In the genomic region with DNA sequence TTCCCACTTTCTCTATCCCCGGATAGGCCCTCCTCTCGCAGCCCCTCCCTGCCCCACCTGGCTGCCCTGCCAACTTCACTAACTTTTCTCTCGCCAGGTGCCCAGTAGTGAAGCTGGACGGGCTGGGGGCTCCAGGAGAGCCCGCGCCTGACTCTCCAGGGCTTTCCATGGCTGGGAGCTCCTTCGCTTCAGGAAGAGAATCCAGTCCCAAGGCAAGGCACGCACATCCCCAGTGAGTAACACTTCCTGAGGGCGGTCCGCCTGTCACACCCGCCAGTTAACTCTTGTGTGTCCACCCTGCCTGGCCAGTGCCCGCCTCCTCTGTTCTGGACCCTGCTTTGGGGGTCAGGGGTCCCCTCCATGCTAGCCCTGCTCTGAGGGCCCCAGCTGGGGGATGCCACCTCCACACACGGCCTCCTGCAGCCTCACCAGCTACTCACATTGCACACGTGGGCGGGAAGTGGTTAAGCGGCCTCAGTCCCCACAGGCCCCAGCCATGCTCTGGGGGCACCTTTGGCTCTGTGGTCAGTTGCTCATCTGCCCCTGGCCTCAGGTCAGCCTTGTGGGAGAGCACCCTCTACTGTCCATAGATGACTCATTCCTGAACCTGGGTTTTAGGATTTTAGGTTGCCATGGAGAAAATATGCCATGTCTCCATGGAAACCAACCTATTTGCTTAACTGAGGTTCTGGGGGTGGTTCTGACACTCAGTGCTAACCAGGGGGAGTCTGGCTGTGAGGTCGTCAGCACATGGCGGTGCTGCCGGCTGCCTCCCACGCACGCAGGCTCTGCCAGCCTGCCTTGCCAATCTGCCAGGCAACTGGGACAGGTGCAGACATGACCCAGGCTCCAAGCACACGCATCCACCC, we compare ENCODE assay signal across 9 cellular contexts. TPM values are rescaled to one million over a fixed set of nuclear protein-coding genes. Genes with fewer than 3 reads are reported as not detected.
DNase-seq lines count a peak whose midpoint lies in the region; ATAC-seq, FAIRE-seq and TF ChIP-seq lines count a peak whose summit lies in the region.
"Had no signal": no experiment of that assay in that cellular context is flagged by ENCODE, and none has a peak within 500 bp of the region (broad histone marks: within the 10 kb centered on the region; RNA-seq: fewer than 3 reads in every experiment).

A gene with protein sequence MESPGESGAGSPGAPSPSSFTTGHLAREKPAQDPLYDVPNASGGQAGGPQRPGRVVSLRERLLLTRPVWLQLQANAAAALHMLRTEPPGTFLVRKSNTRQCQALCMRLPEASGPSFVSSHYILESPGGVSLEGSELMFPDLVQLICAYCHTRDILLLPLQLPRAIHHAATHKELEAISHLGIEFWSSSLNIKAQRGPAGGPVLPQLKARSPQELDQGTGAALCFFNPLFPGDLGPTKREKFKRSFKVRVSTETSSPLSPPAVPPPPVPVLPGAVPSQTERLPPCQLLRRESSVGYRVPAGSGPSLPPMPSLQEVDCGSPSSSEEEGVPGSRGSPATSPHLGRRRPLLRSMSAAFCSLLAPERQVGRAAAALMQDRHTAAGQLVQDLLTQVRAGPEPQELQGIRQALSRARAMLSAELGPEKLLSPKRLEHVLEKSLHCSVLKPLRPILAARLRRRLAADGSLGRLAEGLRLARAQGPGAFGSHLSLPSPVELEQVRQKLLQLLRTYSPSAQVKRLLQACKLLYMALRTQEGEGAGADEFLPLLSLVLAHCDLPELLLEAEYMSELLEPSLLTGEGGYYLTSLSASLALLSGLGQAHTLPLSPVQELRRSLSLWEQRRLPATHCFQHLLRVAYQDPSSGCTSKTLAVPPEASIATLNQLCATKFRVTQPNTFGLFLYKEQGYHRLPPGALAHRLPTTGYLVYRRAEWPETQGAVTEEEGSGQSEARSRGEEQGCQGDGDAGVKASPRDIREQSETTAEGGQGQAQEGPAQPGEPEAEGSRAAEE (minus strand): TSS at position 201 of the 869 bp plus-strand sequence. CDS start 32 bp downstream, at position 169.

- no peaks in the 10 kb centered on the region for H3K9me3 Mint-ChIP-seq in immature natural killer cell

- WGBS in IMR-90 (ENCODE audit: extremely low coverage in 2 of 2, insufficient read length in 1 of 2), 2 experiments = 0% methylated on average over 11 of the region's 22 CpGs; no CpG with 5 or more reads in 1 of the 2 experiments

- H3K27me3 ChIP-seq in IMR-90 (ENCODE audit: control insufficient read depth, insufficient read depth, low read length) (no peaks in the 10 kb centered on the region), gastrocnemius medialis (no peaks in the 10 kb centered on the region)

- no peaks in the 10 kb centered on the region for H3K9me1 ChIP-seq in IMR-90 (ENCODE audit: insufficient read depth, low read length)

- in situ Hi-C loops in IMR-90 (cut with MboI; ENCODE audit: low sequenced_read_pairs) = no loop called here
- in situ Hi-C loops in gastrocnemius medialis (cut with MboI; ENCODE audit: low sequenced_read_pairs in 4 of 4) = no loop called here

- CTCF ChIA-PET in IMR-90 (lab: Yijun Ruan, JAX) = interaction anchor here (0.6 to 2.1 kb wide), 5 partner anchors 9 to 53 kb away, joined by 3 to 17 read pairs (median 4); partner anchors contain the start of gene SLC29A2

- H3K27ac Mint-ChIP-seq in immature natural killer cell = peak within 1 kb of the TSS in 5 of 6 donors; percentile 60 to 84 (median 76)

- dilution Hi-C loops in IMR-90 (cut with HindIII; ENCODE audit: low sequenced_read_pairs, unreplicated experiment) = no loop called here

- H2BK15ac ChIP-seq in IMR-90 (ENCODE audit: low read depth, low read length) = peak within 1 kb of the TSS; percentile 54; the same call in 2 of the 3 replicates

- H3K14ac ChIP-seq in IMR-90 (replicated peaks; ENCODE audit: low read depth, low read length) = peak within 1 kb of the TSS; percentile 95

- peak within 1 kb of the TSS; percentile 60 for H3K4me3 ChIP-seq in IMR-90 (ENCODE audit: insufficient read depth, low read depth, low read length)
- H3K4me3 ChIP-seq in gastrocnemius medialis = peak within 1 kb of the TSS; percentile 57 to 65 (median 60)

- peak; percentile 29; the same call in 1 of the 2 replicates for TF ChIP-seq RAD21 in IMR-90 (IDR thresholded peaks at IDR 0.05; ENCODE audit: low read length)

- peak within 1 kb of the TSS; percentile 90 for H2AK5ac ChIP-seq in IMR-90 (ENCODE audit: low read depth, low read length)

- H3K4me2 ChIP-seq in IMR-90 (ENCODE audit: low read depth, low read length) = peak within 1 kb of the TSS; percentile 92

- TF ChIP-seq POLR2A in IMR-90 (IDR thresholded peaks at IDR 0.05; ENCODE audit: low read depth, low read length) (peak; percentile 97), gastrocnemius medialis (IDR thresholded peaks at IDR 0.05) (peak; percentile 13 to 40)

- H2BK120ac ChIP-seq in IMR-90 (ENCODE audit: low read depth, low read length) = peak within 1 kb of the TSS; percentile 91

- peak within 1 kb of the TSS; percentile 63 to 79; a peak in 3 of 4 replicates for H4K8ac ChIP-seq in IMR-90 (ENCODE audit: low read depth in 2 of 2, low read length in 2 of 2)

- peaks cover 21% of the 10 kb centered on the region for H4K20me1 ChIP-seq in IMR-90 (ENCODE audit: insufficient read depth, low read length)

- peak within 1 kb of the TSS; percentile 69; the same call in 1 of the 2 replicates for H4K5ac ChIP-seq in IMR-90 (ENCODE audit: low read depth, low read length)

- H3K4ac ChIP-seq in IMR-90 (ENCODE audit: low read depth, low read length) = peak within 1 kb of the TSS; percentile 97

- no peaks in the 10 kb centered on the region for H3K9me3 ChIP-seq in IMR-90 (ENCODE audit: control insufficient read depth, insufficient read depth, low read length)
- no peaks in the 10 kb centered on the region for H3K9me3 ChIP-seq in gastrocnemius medialis

- peaks cover 40% of the 10 kb centered on the region for H3K36me3 ChIP-seq in IMR-90 (ENCODE audit: control insufficient read depth, insufficient read depth, low read length)
- H3K36me3 ChIP-seq in gastrocnemius medialis = peaks cover 0 to 32% of the 10 kb centered on the region in 2 donors

- peak; percentile 17 for TF ChIP-seq CTCF in D721Med (IDR thresholded peaks at IDR 0.05; ENCODE audit: insufficient read depth, missing control alignments)
- TF ChIP-seq CTCF in IMR-90 (conservative IDR thresholded peaks at IDR 0.05; ENCODE audit: low read depth, low read length) = peak; percentile 47
- peak; percentile 27 to 55 (median 48) for TF ChIP-seq CTCF in gastrocnemius medialis (IDR thresholded peaks at IDR 0.05 in 4 of 5, conservative IDR thresholded peaks at IDR 0.05 in 1 of 5)

- intact Hi-C loops in IMR-90 (cut with micrococcal nuclease) (loop anchor here (1.0 kb wide), 3 partner anchors 24 to 114 kb away; no protein-coding TSS in a partner anchor), gastrocnemius medialis (cut with DNase I; ENCODE audit: low total_unique reads) (loop anchor here (5.0 kb wide), 1 partner anchor 69 kb away; the partner anchor contains the start of gene RAB1B)

- ATAC-seq in GM19455 (IDR thresholded peaks at IDR 0.05; ENCODE audit: unreplicated experiment) (peak; percentile 54), IMR-90 (ENCODE audit: low read depth) (peak; percentile 86), gastrocnemius medialis (peak; percentile 78 to 84)

- peak within 1 kb of the TSS; percentile 83 for H3K56ac ChIP-seq in IMR-90 (ENCODE audit: extremely low read depth, insufficient read depth, low read length)

- H4K91ac ChIP-seq in IMR-90 (ENCODE audit: insufficient read depth, low read depth, low read length) = peak within 1 kb of the TSS; percentile 90

- H3K27ac ChIP-seq in IMR-90 (ENCODE audit: insufficient read depth, low read length) (peak within 1 kb of the TSS; percentile 89), caudate nucleus (ENCODE audit: low read depth, low read length) (peak within 1 kb of the TSS; percentile 90), gastrocnemius medialis (peak within 1 kb of the TSS; percentile 74 to 79 (median 76))

- H2AFZ ChIP-seq in IMR-90 (replicated peaks; ENCODE audit: low read length, poor library complexity) = peak within 1 kb of the TSS; percentile 83

- H3K23ac ChIP-seq in IMR-90 (ENCODE audit: low read depth, low read length) = peak within 1 kb of the TSS; percentile 97

- FAIRE-seq in D721Med (lab: Jason Lieb, UNC) = no peak
- FAIRE-seq: endometrium had no signal

- peak within 1 kb of the TSS; percentile 97 for H2BK5ac ChIP-seq in IMR-90 (ENCODE audit: low read depth, low read length, poor library complexity, severe bottlenecking)

- H3K36me3 Mint-ChIP-seq in immature natural killer cell = peaks cover 7 to 34% (median 22%) of the 10 kb centered on the region in 3 donors

- H3K27me3 Mint-ChIP-seq in immature natural killer cell (ENCODE audit: low read depth in 3 of 3) = peaks cover 6 to 20% (median 11%) of the 10 kb centered on the region in 3 donors

- H3K9ac ChIP-seq in IMR-90 (ENCODE audit: low read depth, low read length) = peak within 1 kb of the TSS; percentile 72

- no TSS peak for BruUV-seq in IMR-90 (replicated peaks; lab: Mats Ljungman, UMichigan)

- H2AK9ac ChIP-seq in IMR-90 (replicated peaks; ENCODE audit: low read depth, low read length, poor library complexity) = peak within 1 kb of the TSS; percentile 99

- H2BK20ac ChIP-seq in IMR-90 (ENCODE audit: low read depth, low read length) = peak within 1 kb of the TSS; percentile 53

- DNase-seq in D721Med (ENCODE audit: insufficient read length, low spot score) (no peak), IMR-90 (peak; percentile 99), SW 1271 (lab: John Stamatoyannopoulos, UW) (peak; percentile 96 to 97), caudate nucleus (lab: John Stamatoyannopoulos, UW) (peak in 51 of 61 donors; percentile 29 to 96 (median 75)), immature natural killer cell (peak; percentile 81 to 82 (median 81)), gastrocnemius medialis (peak; percentile 42 to 70), KG1 (lab: John Stamatoyannopoulos, UW) (no peak)

- H3K18ac ChIP-seq in IMR-90 (ENCODE audit: low read depth, low read length) = peak within 1 kb of the TSS; percentile 67

- H3K4me3 Mint-ChIP-seq in immature natural killer cell = peak within 1 kb of the TSS; percentile 72 to 78 (median 77)

- peaks cover 23% of the 10 kb centered on the region for H3K4me1 ChIP-seq in IMR-90 (ENCODE audit: control insufficient read depth, insufficient read depth, low read length)
- H3K4me1 ChIP-seq in gastrocnemius medialis = peaks cover 25 to 26% of the 10 kb centered on the region in 2 donors

- H3K4me1 Mint-ChIP-seq in immature natural killer cell = peaks cover 15 to 20% of the 10 kb centered on the region in 2 donors

- POLR2A ChIA-PET in IMR-90 (lab: Charles Lee; ENCODE audit: unreplicated experiment) = interaction anchor here (0.6 to 2.2 kb wide), 6 partner anchors 9 to 307 kb away, joined by 3 to 23 read pairs (median 4); partner anchors contain the start of gene CD248

- H3K79me1 ChIP-seq in IMR-90 (ENCODE audit: low read depth in 1 of 2, low read length in 2 of 2) = peaks cover 7 to 45% of the 10 kb centered on the region in 2 experiments; a peak in 3 of 4 replicates

TF ChIP-seq in IMR-90, 13 proteins besides CTCF, POLR2A, EP300 and RAD21 (continues in another document):
- no peak for TF ChIP-seq RFX5 (IDR thresholded peaks at IDR 0.05; ENCODE audit: low read depth, low read length)

RNA-seq across cellular contexts. Expression of the gene that starts here (rescaled TPM):
- total RNA-seq in IMR-90 (2012; rRNA removed) (9.9 and 10.6 TPM in 2 replicates), gastrocnemius medialis (1 to 10 TPM; 1.9 to 9.7 (median 7.0) TPM)
- polyA plus RNA-seq in IMR-90 (2012; rRNA removed) (20.8 and 27.1 TPM in 2 replicates), immature natural killer cell (under 1 TPM in 2 of 3 donors, not detected in 1; 0.17 to 0.20 TPM)
- polyA plus RNA-seq in IMR-90 (2012; cell fraction: cytosol; rRNA removed) = 19.8 and 26.9 TPM in 2 replicates
- 58.8 and 120 TPM in 2 replicates for polyA plus RNA-seq in IMR-90 (2012; cell fraction: nucleus; rRNA removed; ENCODE audit: low replicate concordance)

Comparison
In these comparisons a context has a peak if more than half of its experiments do, and no peak if none do; other contexts are left out.
1. RNA of the gene that starts here (polyA plus RNA-seq): 19.8 to 120 TPM in IMR-90; 0.17 to 0.20 TPM in immature natural killer cell; every median in the first group is over 10 times any median in the second.
2. Peak in DNase-seq in immature natural killer cell; RNA of the gene not detected or under 1 TPM.
3. DNase-seq: peak in IMR-90 (single experiment), SW 1271 (2 of 2), caudate nucleus (51 of 61) and gastrocnemius medialis (2 of 2); none in D721Med (single experiment) and KG1 (single experiment).
4. Peak in every context shown above with its lines, with median percentiles within 50 percentile points of each other: CTCF ChIP-seq, ATAC-seq and H3K27ac ChIP-seq.